ENCODE assay signal across 13 cellular contexts in genomic region chr3:186194451-186194811, GRCh38.
DNase-seq lines count a peak whose midpoint lies in the region; ATAC-seq, FAIRE-seq and TF ChIP-seq lines count a peak whose summit lies in the region.
"Had no signal": no experiment of that assay in that cellular context is flagged by ENCODE, and none has a peak within 500 bp of the region (broad histone marks: within the 10 kb centered on the region; RNA-seq: fewer than 3 reads in every experiment).

No MANE protein-coding gene starts in this region.

- peaks cover 7% of the 10 kb centered on the region; the same call in 1 of the 2 replicates for H3K23me2 ChIP-seq in H1 (ENCODE audit: low read depth, low read length)

- no peaks in the 10 kb centered on the region for H3K79me1 ChIP-seq in H1 (ENCODE audit: low read depth, low read length)

- no peak overlapping the region for H2BK5ac ChIP-seq in H1 (ENCODE audit: low read depth, low read length)

- no peak for TF ChIP-seq RAD21 in H1 (IDR thresholded peaks at IDR 0.05 in 1 of 2, conservative IDR thresholded peaks at IDR 0.05 in 1 of 2; ENCODE audit: low read depth in 2 of 2, low read length in 2 of 2)

- H3K4ac ChIP-seq in H1 (replicated peaks; ENCODE audit: insufficient read length, low read depth, low read length) = no peak overlapping the region

- H3K4me3 ChIP-seq in H1 (ENCODE audit: extremely low read depth in 1 of 4, insufficient read depth in 2 of 4, low read depth in 3 of 4, low read length in 4 of 4) = peak overlapping the region in 3 of 4 experiments; percentile 47 to 70 (median 67); a peak in 6 of 8 replicates
- no peak overlapping the region for H3K4me3 ChIP-seq in naive thymus-derived CD4-positive, alpha-beta T cell (ENCODE audit: low read length)
- H3K4me3 ChIP-seq: A549, GM23248 had no signal

- H3K56ac ChIP-seq in H1 (replicated peaks; ENCODE audit: insufficient read length, low read depth, low read length) = no peak overlapping the region

- no peak overlapping the region for H3K18ac ChIP-seq in H1 (ENCODE audit: extremely low read depth, low read length)

- no peak overlapping the region for H2AFZ ChIP-seq in H1 (ENCODE audit: low read length)
- H2AFZ ChIP-seq: GM23248 had no signal

- no peak for FAIRE-seq in H1 (lab: Jason Lieb, UNC)
- FAIRE-seq: A549 had no signal

- TF ChIP-seq EP300 in H1 (IDR thresholded peaks at IDR 0.05; ENCODE audit: borderline replicate concordance in 1 of 2, low read depth in 2 of 2, low read length in 2 of 2) = no peak

- no peak overlapping the region for H4K91ac ChIP-seq in H1 (replicated peaks; ENCODE audit: insufficient read length, low read length)

- POLR2A ChIA-PET in H1 (lab: Charles Lee; ENCODE audit: partially characterized antibody) = interaction anchor here (0.7 to 2.6 kb wide), 13 partner anchors 9 to 257 kb away, joined by 3 to 24 read pairs (median 4); partner anchors contain the start of genes ETV5 and TRA2B
- POLR2A ChIA-PET in naive thymus-derived CD4-positive, alpha-beta T cell (lab: Charles Lee) = no interaction called here

- TF ChIP-seq CTCF in H1 (IDR thresholded peaks at IDR 0.05; ENCODE audit: control extremely low read depth in 1 of 3, insufficient read depth in 1 of 3, low read depth in 1 of 3, low read length in 3 of 3) (no peak), type B pancreatic cell (conservative IDR thresholded peaks at IDR 0.05) (no peak)

- no peaks in the 10 kb centered on the region for H3K9me3 ChIP-seq in H1 (ENCODE audit: insufficient read depth in 2 of 2, low read depth in 1 of 2, low read length in 1 of 2)
- no peaks in the 10 kb centered on the region for H3K9me3 ChIP-seq in naive thymus-derived CD4-positive, alpha-beta T cell (ENCODE audit: control insufficient read depth in 2 of 3, low read length in 3 of 3)
- H3K9me3 ChIP-seq: A549, gastroesophageal sphincter had no signal

- no peak overlapping the region for H2BK120ac ChIP-seq in H1 (replicated peaks; ENCODE audit: low read depth, low read length)

- DNase-seq in activated naive CD8-positive, alpha-beta T cell treated with anti-CD3 and anti-CD28 coated beads for 36 hours = no peak
- DNase-seq in H1 (ENCODE audit: low read depth in 1 of 2, low spot score in 2 of 2) (no peak), type B pancreatic cell (ENCODE audit: extremely low spot score, unreplicated experiment) (no peak)
- no peak for DNase-seq in naive thymus-derived CD4-positive, alpha-beta T cell
- no peak for DNase-seq in stimulated activated CD4-positive, alpha-beta T cell treated with anti-CD3 and anti-CD28 coated beads, Interleukin-15, amount 100 ng/mL, for 24 hours
- DNase-seq: activated CD4-positive, alpha-beta T cell treated with anti-CD3 and anti-CD28 coated beads for 48 hours; NCI-H510A had no signal

- no peaks in the 10 kb centered on the region for H3K79me2 ChIP-seq in H1 (ENCODE audit: control insufficient read depth in 1 of 2, insufficient read depth in 2 of 2, low read length in 2 of 2)

- WGBS in H1 (ENCODE audit: extremely low coverage in 1 of 2, insufficient coverage in 1 of 2, insufficient read length in 1 of 2, insufficient replicate concordance in 2 of 2, low coverage in 1 of 2, low lambda C conversion rate in 2 of 2, missing lambda C conversion rate in 1 of 2), 2 experiments = 9% methylated on average over 10 of the region's 10 CpGs; no CpG with 5 or more reads in 1 of the 2 experiments

- CTCF ChIA-PET in H1 (lab: Charles Lee; ENCODE audit: partially characterized antibody) = interaction anchor here (0.6 to 1.2 kb wide), 3 partner anchors 13 to 120 kb away, joined by 3 read pairs; no protein-coding TSS in a partner anchor
- CTCF ChIA-PET in naive thymus-derived CD4-positive, alpha-beta T cell (lab: Charles Lee) = no interaction called here

- H3K9me3 Mint-ChIP-seq in activated naive CD8-positive, alpha-beta T cell (ENCODE audit: low read depth) = no peaks in the 10 kb centered on the region
- H3K9me3 Mint-ChIP-seq in activated naive CD8-positive, alpha-beta T cell treated with anti-CD3 and anti-CD28 coated beads for 36 hours = no peaks in the 10 kb centered on the region
- no peaks in the 10 kb centered on the region for H3K9me3 Mint-ChIP-seq in naive thymus-derived CD4-positive, alpha-beta T cell
- H3K9me3 Mint-ChIP-seq in type B pancreatic cell = no peaks in the 10 kb centered on the region

- H2BK20ac ChIP-seq in H1 (ENCODE audit: low read length) = no peak overlapping the region

- no peaks in the 10 kb centered on the region for H3K36me3 ChIP-seq in H1 (ENCODE audit: control insufficient read depth in 2 of 4, insufficient read depth in 4 of 4, low read length in 3 of 4)
- H3K36me3 ChIP-seq in naive thymus-derived CD4-positive, alpha-beta T cell (ENCODE audit: control insufficient read depth in 2 of 3, insufficient read depth in 3 of 3, low read length in 3 of 3) = no peaks in the 10 kb centered on the region

- H3K4me3 Mint-ChIP-seq in activated naive CD8-positive, alpha-beta T cell = peak overlapping the region; percentile 8
- no peak overlapping the region for H3K4me3 Mint-ChIP-seq in activated naive CD8-positive, alpha-beta T cell treated with anti-CD3 and anti-CD28 coated beads for 36 hours
- peak overlapping the region in 7 of 10 donors; percentile 31 to 64 (median 53) for H3K4me3 Mint-ChIP-seq in naive thymus-derived CD4-positive, alpha-beta T cell
- peak overlapping the region; percentile 82 for H3K4me3 Mint-ChIP-seq in type B pancreatic cell

- TF ChIP-seq POLR2A in H1 (IDR thresholded peaks at IDR 0.05; ENCODE audit: control extremely low read depth in 1 of 2, low read depth in 2 of 2, low read length in 2 of 2) = no peak

- peaks cover 36 to 75% (median 61%) of the 10 kb centered on the region in 4 experiments for H3K27me3 ChIP-seq in H1 (replicated peaks in 1 of 4; ENCODE audit: control insufficient read depth in 3 of 4, extremely low read depth in 1 of 4, insufficient read depth in 3 of 4, low read length in 3 of 4)
- H3K27me3 ChIP-seq in naive thymus-derived CD4-positive, alpha-beta T cell (ENCODE audit: control insufficient read depth in 2 of 2, insufficient read depth in 2 of 2, low read length in 2 of 2) = no peaks in the 10 kb centered on the region

- no peak overlapping the region for H4K5ac ChIP-seq in H1 (ENCODE audit: insufficient read length, low read depth, low read length)

- H4K20me1 ChIP-seq in H1 (replicated peaks in 1 of 2; ENCODE audit: control insufficient read depth in 1 of 2, insufficient read depth in 2 of 2, low read length in 2 of 2) = peaks cover 0 to 2% of the 10 kb centered on the region in 2 experiments

- no peak overlapping the region for H2BK15ac ChIP-seq in H1 (ENCODE audit: low read length)

- H3K27me3 Mint-ChIP-seq in activated naive CD8-positive, alpha-beta T cell = peaks cover 16% of the 10 kb centered on the region
- peaks cover 45% of the 10 kb centered on the region for H3K27me3 Mint-ChIP-seq in activated naive CD8-positive, alpha-beta T cell treated with anti-CD3 and anti-CD28 coated beads for 36 hours
- peaks cover 24 to 47% (median 33%) of the 10 kb centered on the region in 5 donors for H3K27me3 Mint-ChIP-seq in naive thymus-derived CD4-positive, alpha-beta T cell
- H3K27me3 Mint-ChIP-seq in type B pancreatic cell = peaks cover 59% of the 10 kb centered on the region

- no peak overlapping the region for H3K14ac ChIP-seq in H1 (ENCODE audit: insufficient read length)

- H4K8ac ChIP-seq in H1 (ENCODE audit: extremely low read depth, insufficient read depth, low read length) = no peak overlapping the region

- H3K27ac ChIP-seq in H1 (ENCODE audit: low read depth, low read length) = no peak overlapping the region
- H3K27ac ChIP-seq in naive thymus-derived CD4-positive, alpha-beta T cell (ENCODE audit: low read depth, low read length) = no peak overlapping the region
- H3K27ac ChIP-seq: A549, GM23248 had no signal

- H3K36me3 Mint-ChIP-seq in activated naive CD8-positive, alpha-beta T cell = no peaks in the 10 kb centered on the region
- H3K36me3 Mint-ChIP-seq in activated naive CD8-positive, alpha-beta T cell treated with anti-CD3 and anti-CD28 coated beads for 36 hours = no peaks in the 10 kb centered on the region
- no peaks in the 10 kb centered on the region for H3K36me3 Mint-ChIP-seq in naive thymus-derived CD4-positive, alpha-beta T cell
- no peaks in the 10 kb centered on the region for H3K36me3 Mint-ChIP-seq in type B pancreatic cell

- H3K4me1 Mint-ChIP-seq in activated naive CD8-positive, alpha-beta T cell (ENCODE audit: low read depth) = peaks cover 4% of the 10 kb centered on the region
- peaks cover 6% of the 10 kb centered on the region for H3K4me1 Mint-ChIP-seq in activated naive CD8-positive, alpha-beta T cell treated with anti-CD3 and anti-CD28 coated beads for 36 hours
- peaks cover 0 to 9% (median 0%) of the 10 kb centered on the region in 7 donors for H3K4me1 Mint-ChIP-seq in naive thymus-derived CD4-positive, alpha-beta T cell
- H3K4me1 Mint-ChIP-seq in type B pancreatic cell (ENCODE audit: unreplicated experiment) = peaks cover 4% of the 10 kb centered on the region

- H2BK12ac ChIP-seq in H1 (ENCODE audit: low read depth, low read length) = 0 out of 2 replicates have a peak overlapping the region, but pooled peaks have one; percentile 87

- H3K4me1 ChIP-seq in H1 (replicated peaks in 1 of 4; ENCODE audit: control insufficient read depth in 3 of 4, insufficient read depth in 4 of 4, low read length in 3 of 4) = peaks cover 3 to 8% (median 4%) of the 10 kb centered on the region in 4 experiments; a peak in 6 of 7 replicates
- no peaks in the 10 kb centered on the region for H3K4me1 ChIP-seq in naive thymus-derived CD4-positive, alpha-beta T cell (ENCODE audit: control insufficient read depth in 2 of 2, insufficient read depth in 2 of 2, low read length in 2 of 2)
- H3K4me1 ChIP-seq: A549 had no signal

- H3K27ac Mint-ChIP-seq in activated naive CD8-positive, alpha-beta T cell = no peak overlapping the region
- no peak overlapping the region for H3K27ac Mint-ChIP-seq in activated naive CD8-positive, alpha-beta T cell treated with anti-CD3 and anti-CD28 coated beads for 36 hours
- no peak overlapping the region for H3K27ac Mint-ChIP-seq in naive thymus-derived CD4-positive, alpha-beta T cell
- no peak overlapping the region for H3K27ac Mint-ChIP-seq in type B pancreatic cell

- intact Hi-C loops in naive thymus-derived CD4-positive, alpha-beta T cell (cut with micrococcal nuclease) = no loop called here

- H3K4me2 ChIP-seq in H1 (ENCODE audit: insufficient read depth in 1 of 2, low read depth in 2 of 2, low read length in 2 of 2) = peak overlapping the region; percentile 92 to 94
- H3K4me2 ChIP-seq: A549 had no signal

- peak overlapping the region in 2 of 4 experiments; percentile 13 to 19; a peak in 2 of 7 replicates for H3K9ac ChIP-seq in H1 (replicated peaks in 1 of 4; ENCODE audit: extremely low read depth in 1 of 4, low read depth in 3 of 4, low read length in 3 of 4)
- H3K9ac ChIP-seq: GM23248 had no signal

- ATAC-seq in naive thymus-derived CD4-positive, alpha-beta T cell = no peak
- no peak for ATAC-seq in GM19455 (IDR thresholded peaks at IDR 0.05; ENCODE audit: unreplicated experiment)
- ATAC-seq in GM21367 (IDR thresholded peaks at IDR 0.05; ENCODE audit: unreplicated experiment) = no peak
- ATAC-seq: A549, gastroesophageal sphincter had no signal

- no peak overlapping the region for H3K23ac ChIP-seq in H1 (ENCODE audit: insufficient read length)

- H2AK5ac ChIP-seq in H1 (ENCODE audit: low read depth, low read length) = no peak overlapping the region

TF ChIP-seq in H1, 55 proteins besides CTCF, POLR2A, EP300 and RAD21 (continues in another document):
- TF ChIP-seq BACH1 (IDR thresholded peaks at IDR 0.05; ENCODE audit: low read length) (no peak), TCF12 (IDR thresholded peaks at IDR 0.05; ENCODE audit: low read depth, low read length) (no peak)
